Comparison of ENCODE assay signal across 8 cellular contexts in the genomic region with DNA sequence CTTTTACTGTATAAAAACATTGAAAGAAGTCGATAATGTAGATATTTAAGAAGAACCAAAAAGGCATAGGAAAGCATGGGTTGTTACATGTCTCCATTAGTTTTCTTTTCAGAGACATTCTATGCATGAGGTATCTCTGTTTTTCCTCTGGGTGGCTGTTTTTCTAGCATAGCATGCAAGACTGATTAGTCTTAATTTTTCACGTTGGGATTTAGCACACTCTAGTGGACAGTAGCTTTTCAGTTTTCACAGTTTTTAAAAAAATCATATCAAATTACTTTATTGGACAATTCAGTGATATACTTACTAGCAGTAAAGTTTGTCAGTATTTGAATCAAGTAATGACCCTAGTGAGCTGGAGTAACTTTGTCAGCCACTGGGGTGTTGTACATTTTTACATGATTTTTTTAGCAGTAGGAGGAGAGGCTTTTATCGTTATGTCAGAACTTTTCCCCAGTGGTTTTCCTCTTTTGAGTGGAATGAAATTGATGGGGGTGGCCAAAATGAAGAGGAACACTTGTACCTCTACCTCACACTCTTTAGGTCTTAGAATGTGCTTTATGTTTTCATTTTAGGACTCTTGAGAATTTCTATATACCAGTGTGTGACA. TPM values are rescaled to one million over a fixed set of nuclear protein-coding genes. Genes with fewer than 3 reads are reported as not detected.
A peak's percentile ranks its signal among the peaks of the same experiment; 100 is the strongest.
DNase-seq lines count a peak whose midpoint lies in the region; ATAC-seq, FAIRE-seq and TF ChIP-seq lines count a peak whose summit lies in the region.

No MANE protein-coding gene starts in this region.

- POLR2A ChIA-PET in BJ (lab: Charles Lee) = interaction anchor here (0.6 kb wide), 1 partner anchor 283 kb away, joined by 11 read pairs; no protein-coding TSS in a partner anchor

- no peak for DNase-seq in BJ (ENCODE audit: low read depth)
- no peak for DNase-seq in H54 (ENCODE audit: insufficient read length, low spot score)
- peak; percentile 48 for DNase-seq in NCI-H748 (lab: John Stamatoyannopoulos, UW; ENCODE audit: unreplicated experiment)
- DNase-seq in central memory CD8-positive, alpha-beta T cell (ENCODE audit: low spot score in 2 of 2) = no peak
- peak; percentile 73 to 81 for DNase-seq in lung microvascular endothelial cell (ENCODE audit: low read depth in 2 of 2)
- DNase-seq in stimulated activated CD4-positive, alpha-beta T cell treated with anti-CD3 and anti-CD28 coated beads, Interleukin-1b, Interleukin-23, amount 100 ng/mL, for 48 hours = no peak

- peak; percentile 36 for ATAC-seq in central memory CD8-positive, alpha-beta T cell (replicated peaks; ENCODE audit: extremely low read depth, poor library complexity, severe bottlenecking)
- no peak for ATAC-seq in GM21619 (IDR thresholded peaks at IDR 0.05; ENCODE audit: unreplicated experiment)
- no peak for ATAC-seq in HG02885 (IDR thresholded peaks at IDR 0.05; ENCODE audit: poor library complexity, unreplicated experiment)

- H3K4me3 ChIP-seq in BJ (ENCODE audit: low read depth, low read length) = no peak overlapping the region

- CTCF ChIA-PET in BJ (lab: Yijun Ruan, JAX) = interaction anchor here (0.6 to 1.5 kb wide), 6 partner anchors 11 to 508 kb away, joined by 3 to 5 read pairs (median 4); no protein-coding TSS in a partner anchor

- TF ChIP-seq CTCF in BJ (IDR thresholded peaks at IDR 0.05; ENCODE audit: insufficient read depth, low read depth, low read length) = peak; percentile 67

- peaks cover 7% of the 10 kb centered on the region for H3K36me3 Mint-ChIP-seq in central memory CD8-positive, alpha-beta T cell (ENCODE audit: insufficient read depth)

- FAIRE-seq in H54 (lab: Jason Lieb, UNC) = peak; percentile 88

- no peaks in the 10 kb centered on the region for H3K36me3 ChIP-seq in BJ (ENCODE audit: control insufficient read depth, insufficient read depth, low read length)

- H3K27me3 ChIP-seq in BJ (ENCODE audit: control insufficient read depth, insufficient read depth, low read length) = no peaks in the 10 kb centered on the region

- H3K27ac Mint-ChIP-seq in central memory CD8-positive, alpha-beta T cell (ENCODE audit: low read depth) = peak overlapping the region; percentile 4

- no peaks in the 10 kb centered on the region for H3K4me1 Mint-ChIP-seq in central memory CD8-positive, alpha-beta T cell

- no peaks in the 10 kb centered on the region for H3K27me3 Mint-ChIP-seq in central memory CD8-positive, alpha-beta T cell

- H3K4me3 Mint-ChIP-seq in central memory CD8-positive, alpha-beta T cell = no peak overlapping the region

- TF ChIP-seq POLR2A in H54 (IDR thresholded peaks at IDR 0.05; ENCODE audit: low read depth, low read length) = no peak

- H3K9me3 Mint-ChIP-seq in central memory CD8-positive, alpha-beta T cell = no peaks in the 10 kb centered on the region

RNA-seq across cellular contexts. Expression of gene SEC22A, which starts 57.2 kb away (rescaled TPM):
- polyA plus RNA-seq in BJ (2011; rRNA removed) = 16.8 and 33.4 TPM in 2 replicates
- 13.2 and 13.6 TPM in 2 replicates for polyA minus RNA-seq in BJ (2011; rRNA and poly(A)+ RNA removed)
- total RNA-seq in lung microvascular endothelial cell = 28.8 and 31.2 TPM in 2 replicates

Comparison
In these comparisons a context has a peak if more than half of its experiments do, and no peak if none do; other contexts are left out.
1. DNase-seq: peak in NCI-H748 (single experiment) and lung microvascular endothelial cell (2 of 2); none in BJ (single experiment), H54 (single experiment), central memory CD8-positive, alpha-beta T cell (0 of 2) and stimulated activated CD4-positive, alpha-beta T cell treated with anti-CD3 and anti-CD28 coated beads, Interleukin-1b, Interleukin-23, amount 100 ng/mL, for 48 hours (single experiment).